7 cellular contexts compared by ENCODE assay signal in genomic region chr5:138634804-138635203, GRCh38. TPM values are rescaled to one million over a fixed set of nuclear protein-coding genes. Genes with fewer than 3 reads are reported as not detected.
DNase-seq lines count a peak whose midpoint lies in the region; TF ChIP-seq lines count a peak whose summit lies in the region.
"Not testable (repeated sequence)": the region's sequence is repeated elsewhere in the genome, so short reads cannot be mapped to it uniquely, and the experiment has no call there.

No MANE protein-coding gene starts in this region.

- POLR2A ChIA-PET in HEK293 (lab: Yijun Ruan, JAX): not testable (repeated sequence)

- H3K79me2 ChIP-seq in hepatocyte; smooth muscle cell (ENCODE audit: low read depth): not testable (repeated sequence)

- peaks cover 59% of the 10 kb centered on the region for H3K4me1 Mint-ChIP-seq in brain
- peaks cover 21% of the 10 kb centered on the region for H3K4me1 Mint-ChIP-seq in glutamatergic neuron (ENCODE audit: low read depth, unreplicated experiment)
- H3K4me1 Mint-ChIP-seq in neural crest cell: peaks cover 24% of the 10 kb centered on the region

- H3K36me3 Mint-ChIP-seq in brain; glutamatergic neuron (ENCODE audit: unreplicated experiment); neural crest cell (ENCODE audit: low read depth): not testable (repeated sequence)

- WGBS in hepatocyte (ENCODE audit: low lambda C conversion rate, missing lambda C conversion rate): 75% methylated on average over 2 of the region's 4 CpGs
- WGBS in smooth muscle cell (ENCODE audit: low lambda C conversion rate): 65% methylated on average over 4 of the region's 4 CpGs

- TF ChIP-seq POLR2A in uterus (IDR thresholded peaks at IDR 0.05): not testable (repeated sequence)

- H3K9ac ChIP-seq in smooth muscle cell (ENCODE audit: low read depth): not testable (repeated sequence)

- H3K27me3 Mint-ChIP-seq in brain; neural crest cell (ENCODE audit: low read depth): not testable (repeated sequence)
- peaks cover 13% of the 10 kb centered on the region for H3K27me3 Mint-ChIP-seq in glutamatergic neuron (ENCODE audit: unreplicated experiment)

- H3K27ac ChIP-seq in HEK293 (ENCODE audit: extremely low read depth, low read depth, low read length); smooth muscle cell (ENCODE audit: low read depth): not testable (repeated sequence)
- H3K27ac ChIP-seq in hepatocyte: peak overlapping the region; percentile 83
- H3K27ac ChIP-seq in uterus: peak overlapping the region; percentile 64 to 72

- not testable (repeated sequence) for H3K36me3 ChIP-seq in HEK293 (ENCODE audit: control insufficient read depth in 2 of 2, insufficient read depth in 1 of 2, low read length in 2 of 2); hepatocyte (replicated peaks; ENCODE audit: insufficient read depth, low read depth); smooth muscle cell (ENCODE audit: low read depth); uterus

- intact Hi-C loops in uterus (cut with DNase I; ENCODE audit: low total_unique reads): not testable (repeated sequence)

- CTCF ChIA-PET in HEK293 (lab: Yijun Ruan, JAX): interaction anchor here (0.6 kb wide), 1 partner anchor 37 kb away, joined by 3 read pairs; no protein-coding TSS in a partner anchor

- not testable (repeated sequence) for H4K20me1 ChIP-seq in hepatocyte (ENCODE audit: insufficient read depth, poor library complexity, severe bottlenecking); smooth muscle cell (ENCODE audit: low read depth)

- H3K9me3 Mint-ChIP-seq in brain, neural crest cell: not testable (repeated sequence)
- H3K9me3 Mint-ChIP-seq in glutamatergic neuron (ENCODE audit: unreplicated experiment): peaks cover 11% of the 10 kb centered on the region

- not testable (repeated sequence) for DNase-seq in glutamatergic neuron; hepatocyte (ENCODE audit: low spot score); neural crest cell (ENCODE audit: low read depth, low spot score); smooth muscle cell (lab: John Stamatoyannopoulos, UW; ENCODE audit: unreplicated experiment); uterus

- H3K27me3 ChIP-seq in hepatocyte; smooth muscle cell (ENCODE audit: low read depth); uterus: not testable (repeated sequence)

- not testable (repeated sequence) for H2AFZ ChIP-seq in hepatocyte
- H2AFZ ChIP-seq in smooth muscle cell (ENCODE audit: low read depth): peak overlapping the region; percentile 23

- H3K4me1 ChIP-seq in HEK293 (ENCODE audit: control insufficient read depth, insufficient read depth, low read length); hepatocyte (ENCODE audit: insufficient read depth); smooth muscle cell (ENCODE audit: low read depth); uterus: not testable (repeated sequence)

- H3K9me3 ChIP-seq in HEK293 (ENCODE audit: control insufficient read depth, insufficient read depth, low read depth, low read length); hepatocyte (ENCODE audit: low read depth); smooth muscle cell (replicated peaks; ENCODE audit: low read depth); uterus: not testable (repeated sequence)

- not testable (repeated sequence) for H3F3A ChIP-seq in smooth muscle cell (ENCODE audit: low read depth)

- not testable (repeated sequence) for TF ChIP-seq CTCF in HEK293 (tag by site-specific recombination; IDR thresholded peaks at IDR 0.05); brain (conservative IDR thresholded peaks at IDR 0.05); glutamatergic neuron (IDR thresholded peaks at IDR 0.05; ENCODE audit: partially characterized antibody, unreplicated experiment); hepatocyte (IDR thresholded peaks at IDR 0.05; ENCODE audit: poor library complexity); neural crest cell (conservative IDR thresholded peaks at IDR 0.05); smooth muscle cell (IDR thresholded peaks at IDR 0.05; ENCODE audit: borderline replicate concordance, insufficient read depth, poor library complexity, severe bottlenecking); uterus (IDR thresholded peaks at IDR 0.05)

- H3K4me3 ChIP-seq in HEK293 (ENCODE audit: low read depth, low read length); hepatocyte; smooth muscle cell; uterus: not testable (repeated sequence)

- peak overlapping the region in 2 of 5 experiments; percentile 24 to 38 for H3K4me3 Mint-ChIP-seq in brain
- H3K4me3 Mint-ChIP-seq in glutamatergic neuron (ENCODE audit: unreplicated experiment): peak overlapping the region; percentile 4
- not testable (repeated sequence) for H3K4me3 Mint-ChIP-seq in neural crest cell

- H3K27ac Mint-ChIP-seq in brain (peak overlapping the region in 4 of 5 experiments; percentile 77 to 97 (median 93)), glutamatergic neuron (ENCODE audit: unreplicated experiment) (peak overlapping the region; percentile 82), neural crest cell (ENCODE audit: unreplicated experiment) (peak overlapping the region; percentile 55)

- H3K4me2 ChIP-seq in hepatocyte: peak overlapping the region; percentile 44
- not testable (repeated sequence) for H3K4me2 ChIP-seq in smooth muscle cell

- not testable (repeated sequence) for H3K9me2 ChIP-seq in hepatocyte (replicated peaks; ENCODE audit: insufficient read depth)

TF ChIP-seq in HEK293, 187 proteins besides CTCF, POLR2A, EP300 and RAD21:
- peak; percentile 72 for TF ChIP-seq ZNF366 (tag by site-specific recombination; conservative IDR thresholded peaks at IDR 0.05)
TF ChIP-seq in HEK293: peak in this region for 1; not testable (repeated sequence) for 186.

RNA-seq across cellular contexts. Expression of gene HSPA9, which starts 59.6 kb away (rescaled TPM):
- polyA plus RNA-seq in brain (ENCODE audit: insufficient read depth, low read depth, low replicate concordance) (141 TPM), hepatocyte (211 and 212 TPM in 2 replicates), smooth muscle cell (136 and 157 TPM in 2 replicates)
- total RNA-seq in glutamatergic neuron (ENCODE audit: unreplicated experiment) (184 TPM), hepatocyte (383 and 429 TPM in 2 replicates), neural crest cell (247 and 250 TPM in 2 replicates), smooth muscle cell (263 and 317 TPM in 2 replicates), uterus (100 to 1,000 TPM; 128 to 254 (median 154) TPM)
